Comparison of ENCODE assay signal across 13 cellular contexts in genomic region chr5:150401076-150401375, GRCh38. TPM values are rescaled to one million over a fixed set of nuclear protein-coding genes. Genes with fewer than 3 reads are reported as not detected.
DNase-seq lines count a peak whose midpoint lies in the region; ATAC-seq and TF ChIP-seq lines count a peak whose summit lies in the region.
"Had no signal": no experiment of that assay in that cellular context is flagged by ENCODE, and none has a peak within 500 bp of the region (broad histone marks: within the 10 kb centered on the region; RNA-seq: fewer than 3 reads in every experiment).

No MANE protein-coding gene starts in this region.

- DNase-seq in stimulated activated naive CD8-positive, alpha-beta T cell treated with anti-CD3 and anti-CD28 coated beads, Interleukin-15, amount 100 ng/mL, for 72 hours: no peak
- DNase-seq in T-cell: no peak
- DNase-seq in endothelial cell (ENCODE audit: low spot score): no peak
- no peak for DNase-seq in NCI-H226
- no peak for DNase-seq in NCI-H2171 treated with DMSO at 0.1 percent for 48 hours (lab: John Stamatoyannopoulos, UW)
- no peak for DNase-seq in NCI-H1048 (lab: John Stamatoyannopoulos, UW)
- DNase-seq: activated CD4-positive, CD25-positive, alpha-beta regulatory T cell treated with anti-CD3 and anti-CD28 coated beads, Interleukin-2, amount 50 U/mL, for 72 hours; activated gamma-delta T cell; NCI-H187; NCI-H748 treated with DMSO at 0.1 percent for 48 hours; SHP77 treated with DMSO at 0.1 percent for 48 hours had no signal

- no peaks in the 10 kb centered on the region for H3K4me1 Mint-ChIP-seq in stimulated activated naive CD8-positive, alpha-beta T cell treated with anti-CD3 and anti-CD28 coated beads, Interleukin-15, Interleukin-2, amounts not matched to agents 100 ng/mL and 50 ng/mL, for 24 hours (ENCODE audit: low read depth)
- H3K4me1 Mint-ChIP-seq in stimulated activated naive CD8-positive, alpha-beta T cell treated with anti-CD3 and anti-CD28 coated beads, Interleukin-15, amount 100 ng/mL, for 72 hours: peaks cover 2% of the 10 kb centered on the region
- H3K4me1 Mint-ChIP-seq in T-cell (peaks cover 0 to 12% (median under 1%) of the 10 kb centered on the region in 3 donors), endothelial cell (ENCODE audit: unreplicated experiment) (peaks cover 27% of the 10 kb centered on the region)

- H3K36me3 Mint-ChIP-seq in stimulated activated naive CD8-positive, alpha-beta T cell treated with anti-CD3 and anti-CD28 coated beads, Interleukin-15, Interleukin-2, amounts not matched to agents 100 ng/mL and 50 ng/mL, for 24 hours (ENCODE audit: low read depth): peaks cover 51% of the 10 kb centered on the region
- peaks cover 44% of the 10 kb centered on the region for H3K36me3 Mint-ChIP-seq in T-cell
- H3K36me3 Mint-ChIP-seq in endothelial cell (ENCODE audit: low read depth, unreplicated experiment): peaks cover 36% of the 10 kb centered on the region

- H3K27ac Mint-ChIP-seq in stimulated activated naive CD8-positive, alpha-beta T cell treated with anti-CD3 and anti-CD28 coated beads, Interleukin-15, Interleukin-2, amounts not matched to agents 100 ng/mL and 50 ng/mL, for 24 hours: peak overlapping the region; percentile 28
- H3K27ac Mint-ChIP-seq in stimulated activated naive CD8-positive, alpha-beta T cell treated with anti-CD3 and anti-CD28 coated beads, Interleukin-15, amount 100 ng/mL, for 72 hours: no peak overlapping the region
- H3K27ac Mint-ChIP-seq in T-cell (peak overlapping the region; percentile 41 to 46), endothelial cell (ENCODE audit: unreplicated experiment) (no peak overlapping the region)

- H3K27me3 Mint-ChIP-seq in stimulated activated naive CD8-positive, alpha-beta T cell treated with anti-CD3 and anti-CD28 coated beads, Interleukin-15, Interleukin-2, amounts not matched to agents 100 ng/mL and 50 ng/mL, for 24 hours: no peaks in the 10 kb centered on the region
- H3K27me3 Mint-ChIP-seq in stimulated activated naive CD8-positive, alpha-beta T cell treated with anti-CD3 and anti-CD28 coated beads, Interleukin-15, amount 100 ng/mL, for 72 hours: no peaks in the 10 kb centered on the region
- H3K27me3 Mint-ChIP-seq in T-cell: no peaks in the 10 kb centered on the region
- H3K27me3 Mint-ChIP-seq in endothelial cell (ENCODE audit: unreplicated experiment): peaks cover 9% of the 10 kb centered on the region

- H3K9me3 Mint-ChIP-seq in stimulated activated naive CD8-positive, alpha-beta T cell treated with anti-CD3 and anti-CD28 coated beads, Interleukin-15, Interleukin-2, amounts not matched to agents 100 ng/mL and 50 ng/mL, for 24 hours: no peaks in the 10 kb centered on the region
- no peaks in the 10 kb centered on the region for H3K9me3 Mint-ChIP-seq in stimulated activated naive CD8-positive, alpha-beta T cell treated with anti-CD3 and anti-CD28 coated beads, Interleukin-15, amount 100 ng/mL, for 72 hours
- H3K9me3 Mint-ChIP-seq in T-cell (no peaks in the 10 kb centered on the region), endothelial cell (ENCODE audit: unreplicated experiment) (no peaks in the 10 kb centered on the region)

- ATAC-seq in stimulated activated naive CD8-positive, alpha-beta T cell treated with anti-CD3 and anti-CD28 coated beads, Interleukin-15, amount 100 ng/mL, for 72 hours: no peak
- no peak for ATAC-seq in T-cell (replicated peaks in 1 of 4)
- ATAC-seq in GM18909 (IDR thresholded peaks at IDR 0.05; ENCODE audit: poor library complexity, unreplicated experiment): no peak

- no peak overlapping the region for H3K4me3 Mint-ChIP-seq in stimulated activated naive CD8-positive, alpha-beta T cell treated with anti-CD3 and anti-CD28 coated beads, Interleukin-15, Interleukin-2, amounts not matched to agents 100 ng/mL and 50 ng/mL, for 24 hours
- H3K4me3 Mint-ChIP-seq in stimulated activated naive CD8-positive, alpha-beta T cell treated with anti-CD3 and anti-CD28 coated beads, Interleukin-15, amount 100 ng/mL, for 72 hours: no peak overlapping the region
- peak overlapping the region in 1 of 3 donors; percentile 20 for H3K4me3 Mint-ChIP-seq in T-cell
- peak overlapping the region; percentile 57 for H3K4me3 Mint-ChIP-seq in endothelial cell (ENCODE audit: unreplicated experiment)

- TF ChIP-seq CTCF in endothelial cell (IDR thresholded peaks at IDR 0.05; ENCODE audit: unreplicated experiment): no peak

- CTCF ChIA-PET in T-cell (lab: Charles Lee): no interaction called here

- POLR2A ChIA-PET in T-cell (lab: Charles Lee): interaction anchor here (0.6 to 1.0 kb wide), 2 partner anchors 10 to 1174 kb away, joined by 6 to 18 read pairs; no protein-coding TSS in a partner anchor

RNA-seq across cellular contexts. Expression of gene CD74, which starts 11.7 kb away (rescaled TPM):
- total RNA-seq in T-cell (100 to 1,000 TPM; 201 to 512 (median 406) TPM), endothelial cell (ENCODE audit: unreplicated experiment) (170 TPM)

RNA-seq across cellular contexts. Expression of gene TCOF1, which starts 43.5 kb away (rescaled TPM):
- total RNA-seq in T-cell (10 to 100 TPM; 50.4 to 67.8 (median 58.4) TPM), endothelial cell (ENCODE audit: unreplicated experiment) (41.5 TPM)

RNA-seq across cellular contexts. Expression of gene RPS14, which starts 48.5 kb away (rescaled TPM):
- 1,000 to 10,000 TPM; 4,124 to 5,450 (median 5,009) TPM for total RNA-seq in T-cell
- total RNA-seq in endothelial cell (ENCODE audit: unreplicated experiment): 2,784 TPM

Comparison
In these comparisons a context has a peak if more than half of its experiments do, and no peak if none do; other contexts are left out.
1. H3K27ac Mint-ChIP-seq: peak in stimulated activated naive CD8-positive, alpha-beta T cell treated with anti-CD3 and anti-CD28 coated beads, Interleukin-15, Interleukin-2, amounts not matched to agents 100 ng/mL and 50 ng/mL, for 24 hours (single experiment) and T-cell (2 of 2); none in stimulated activated naive CD8-positive, alpha-beta T cell treated with anti-CD3 and anti-CD28 coated beads, Interleukin-15, amount 100 ng/mL, for 72 hours (0 of 2) and endothelial cell (single experiment).